14 cellular contexts compared by ENCODE assay signal in genomic region chr14:92649066-92649465, GRCh38.
A peak's percentile ranks its signal among the peaks of the same experiment; 100 is the strongest.
DNase-seq lines count a peak whose midpoint lies in the region; ATAC-seq and TF ChIP-seq lines count a peak whose summit lies in the region.
"Had no signal": no experiment of that assay in that cellular context is flagged by ENCODE, and none has a peak within 500 bp of the region (broad histone marks: within the 10 kb centered on the region; RNA-seq: fewer than 3 reads in every experiment).

No MANE protein-coding gene starts in this region.

- H3K4ac ChIP-seq in mesenchymal stem cell (ENCODE audit: low read depth in 1 of 2, low read length in 2 of 2) = no peak overlapping the region

- no peak overlapping the region for H2BK15ac ChIP-seq in mesenchymal stem cell (ENCODE audit: low read depth, poor library complexity, severe bottlenecking)

- no peak for DNase-seq in activated CD4-positive, alpha-beta T cell treated with anti-CD3 and anti-CD28 coated beads for 36 hours
- DNase-seq in activated CD4-positive, alpha-beta T cell treated with anti-CD3 and anti-CD28 coated beads, Interleukin-2, amount 50 U/mL, for 48 hours = no peak
- DNase-seq in mesenchymal stem cell = no peak
- no peak for DNase-seq in tibial artery
- DNase-seq in NCI-H128 (lab: John Stamatoyannopoulos, UW; ENCODE audit: unreplicated experiment) = no peak
- DNase-seq in SW 1271 (lab: John Stamatoyannopoulos, UW) = no peak
- DNase-seq: DMS153, foreskin keratinocyte, Kasumi-1, NCI-H524 treated with DMSO at 0.1 percent for 48 hours, right lobe of liver, T1000 had no signal

- no peak overlapping the region for H2AK5ac ChIP-seq in mesenchymal stem cell (ENCODE audit: low read length, severe bottlenecking)

- H3K27me3 Mint-ChIP-seq in activated CD4-positive, alpha-beta T cell treated with anti-CD3 and anti-CD28 coated beads for 36 hours = no peaks in the 10 kb centered on the region
- no peaks in the 10 kb centered on the region for H3K27me3 Mint-ChIP-seq in activated naive CD8-positive, alpha-beta T cell

- no peak overlapping the region for H3K4me3 Mint-ChIP-seq in activated CD4-positive, alpha-beta T cell treated with anti-CD3 and anti-CD28 coated beads for 36 hours
- peak overlapping the region; percentile 72 for H3K4me3 Mint-ChIP-seq in activated naive CD8-positive, alpha-beta T cell

- H3K4me3 ChIP-seq in mesenchymal stem cell (ENCODE audit: insufficient read depth in 1 of 2, low read depth in 1 of 2, low read length in 2 of 2) (no peak overlapping the region), tibial artery (no peak overlapping the region)
- H3K4me3 ChIP-seq: right lobe of liver had no signal

- H3K4me1 Mint-ChIP-seq in activated CD4-positive, alpha-beta T cell treated with anti-CD3 and anti-CD28 coated beads for 36 hours = peaks cover 68% of the 10 kb centered on the region
- peaks cover 77% of the 10 kb centered on the region for H3K4me1 Mint-ChIP-seq in activated naive CD8-positive, alpha-beta T cell (ENCODE audit: low read depth)

- CTCF ChIA-PET in activated CD4-positive, alpha-beta T cell treated with anti-CD3 and anti-CD28 coated beads for 36 hours (lab: Charles Lee) = interaction anchor here (1.2 kb wide), 1 partner anchor 26 kb away, joined by 3 read pairs; no protein-coding TSS in a partner anchor

- H3K4me1 ChIP-seq in mesenchymal stem cell (ENCODE audit: control insufficient read depth, insufficient read depth, low read depth, low read length) = peaks cover 22% of the 10 kb centered on the region
- peaks cover 3 to 53% (median 28%) of the 10 kb centered on the region in 4 donors for H3K4me1 ChIP-seq in tibial artery

- H2BK120ac ChIP-seq in mesenchymal stem cell (ENCODE audit: low read depth, low read length) = no peak overlapping the region

- no peak overlapping the region for H2AFZ ChIP-seq in mesenchymal stem cell (ENCODE audit: low read depth, low read length)

- H3K36me3 Mint-ChIP-seq in activated CD4-positive, alpha-beta T cell treated with anti-CD3 and anti-CD28 coated beads for 36 hours (ENCODE audit: low read depth) = peaks cover 32% of the 10 kb centered on the region
- H3K36me3 Mint-ChIP-seq in activated naive CD8-positive, alpha-beta T cell = peaks cover 9% of the 10 kb centered on the region

- H3K36me3 ChIP-seq in mesenchymal stem cell (ENCODE audit: control insufficient read depth in 1 of 2, insufficient read depth in 2 of 2, low read depth in 1 of 2, low read length in 2 of 2) (peaks cover 31 to 63% of the 10 kb centered on the region in 2 experiments), tibial artery (peaks cover 15 to 34% (median 24%) of the 10 kb centered on the region in 3 donors)

- H3K18ac ChIP-seq in mesenchymal stem cell (ENCODE audit: low read depth in 1 of 2, low read length in 2 of 2) = no peak overlapping the region

- TF ChIP-seq CTCF in tibial artery (IDR thresholded peaks at IDR 0.05) = no peak

- WGBS in mesenchymal stem cell = 100% methylated on average over 7 of the region's 7 CpGs

- POLR2A ChIA-PET in activated CD4-positive, alpha-beta T cell treated with anti-CD3 and anti-CD28 coated beads for 36 hours (lab: Charles Lee) = no interaction called here

- intact Hi-C loops in activated CD4-positive, alpha-beta T cell treated with anti-CD3 and anti-CD28 coated beads for 36 hours (cut with DNase I, micrococcal nuclease) = no loop called here
- intact Hi-C loops in tibial artery (cut with DNase I; ENCODE audit: low total_unique reads) = loop anchor here (10.0 kb wide), 1 partner anchor 1136 kb away; the partner anchor contains the start of gene PRIMA1

- no peak overlapping the region for H3K23ac ChIP-seq in mesenchymal stem cell (ENCODE audit: low read length in 2 of 2)

- ATAC-seq in activated CD4-positive, alpha-beta T cell treated with anti-CD3 and anti-CD28 coated beads for 36 hours = no peak
- ATAC-seq in HG03354 (IDR thresholded peaks at IDR 0.05; ENCODE audit: poor library complexity, severe bottlenecking, unreplicated experiment) = no peak
- ATAC-seq: foreskin keratinocyte had no signal

- H4K8ac ChIP-seq in mesenchymal stem cell (ENCODE audit: low read length) = no peak overlapping the region

- no peaks in the 10 kb centered on the region for H3K27me3 ChIP-seq in mesenchymal stem cell (ENCODE audit: control insufficient read depth in 1 of 2, insufficient read depth in 1 of 2, low read length in 2 of 2)
- H3K27me3 ChIP-seq in tibial artery = no peaks in the 10 kb centered on the region
- H3K27me3 ChIP-seq: foreskin keratinocyte, right lobe of liver had no signal

- peaks cover 19% of the 10 kb centered on the region for H3K79me1 ChIP-seq in mesenchymal stem cell (replicated peaks; ENCODE audit: low read length, poor library complexity, severe bottlenecking)

- peaks cover 4% of the 10 kb centered on the region for H3K9me3 Mint-ChIP-seq in activated CD4-positive, alpha-beta T cell treated with anti-CD3 and anti-CD28 coated beads for 36 hours (ENCODE audit: low read depth)
- H3K9me3 Mint-ChIP-seq in activated naive CD8-positive, alpha-beta T cell (ENCODE audit: low read depth) = no peaks in the 10 kb centered on the region

- no peak overlapping the region for H2BK12ac ChIP-seq in mesenchymal stem cell (ENCODE audit: low read length in 2 of 2)

- H2BK5ac ChIP-seq in mesenchymal stem cell (ENCODE audit: low read depth, low read length, poor library complexity, severe bottlenecking) = no peak overlapping the region

- no peak overlapping the region for H3K14ac ChIP-seq in mesenchymal stem cell (ENCODE audit: low read length in 2 of 2)

- H3K4me2 ChIP-seq in mesenchymal stem cell (ENCODE audit: low read length, poor library complexity, severe bottlenecking) = no peak overlapping the region

- H3K27ac ChIP-seq in mesenchymal stem cell (ENCODE audit: low read length, poor library complexity, severe bottlenecking) (no peak overlapping the region), tibial artery (peak overlapping the region; percentile 93 to 97)
- H3K27ac ChIP-seq: foreskin keratinocyte had no signal

- peak overlapping the region; percentile 73 for H3K27ac Mint-ChIP-seq in activated CD4-positive, alpha-beta T cell treated with anti-CD3 and anti-CD28 coated beads for 36 hours
- peak overlapping the region; percentile 99 for H3K27ac Mint-ChIP-seq in activated naive CD8-positive, alpha-beta T cell

- peaks cover 8% of the 10 kb centered on the region for H3K9me3 ChIP-seq in mesenchymal stem cell (ENCODE audit: control insufficient read depth, low read length)
- H3K9me3 ChIP-seq in tibial artery = peaks cover 0 to 6% (median 0%) of the 10 kb centered on the region in 3 donors
- H3K9me3 ChIP-seq: right lobe of liver had no signal

- H3K9ac ChIP-seq in mesenchymal stem cell (ENCODE audit: low read length) = peak overlapping the region; percentile 82

- H4K91ac ChIP-seq in mesenchymal stem cell (ENCODE audit: low read length) = no peak overlapping the region
